In genomic region chr7:4800487-4800886, GRCh38 we compare ENCODE assay signal across 25 cellular contexts.
"Had no signal": no experiment of that assay in that cellular context is flagged by ENCODE, and none has a peak within 500 bp of the region (broad histone marks: within the 10 kb centered on the region; RNA-seq: fewer than 3 reads in every experiment).

No MANE protein-coding gene starts in this region.

- H3K27ac Mint-ChIP-seq: activated naive CD4-positive, alpha-beta T cell treated with anti-CD3 and anti-CD28 coated beads, Interleukin-2, amount 10 ng/mL, durations not matched to agents 7 days and 5 days; effector memory CD8-positive, alpha-beta T cell; natural killer cell treated with Interleukin-12 subunit alpha and Interleukin-12 subunit beta and Interleukin-15 and Interleukin-18, amount 100 ng/mL, for 72 hours; stimulated activated effector memory CD8-positive, alpha-beta T cell treated with anti-CD3 and anti-CD28 coated beads, Interleukin-12 subunit alpha, Interleukin-12 subunit beta, amount 100 ng/mL, for 72 hours; T-helper 2 cell treated with Interferon-gamma antibody and Interleukin-4, amounts not matched to agents 5 μg/mL and 100 μg/mL, for 36 hours had no signal

- H3K27me3 Mint-ChIP-seq: effector memory CD8-positive, alpha-beta T cell; natural killer cell treated with Interleukin-12 subunit alpha and Interleukin-12 subunit beta and Interleukin-15 and Interleukin-18, amount 100 ng/mL, for 72 hours had no signal

- H3K4me3 Mint-ChIP-seq: activated naive CD4-positive, alpha-beta T cell treated with anti-CD3 and anti-CD28 coated beads, Interleukin-2, amount 10 ng/mL, durations not matched to agents 7 days and 5 days; effector memory CD8-positive, alpha-beta T cell; natural killer cell treated with Interleukin-12 subunit alpha and Interleukin-12 subunit beta and Interleukin-15 and Interleukin-18, amount 100 ng/mL, for 72 hours; stimulated activated effector memory CD8-positive, alpha-beta T cell treated with anti-CD3 and anti-CD28 coated beads, Interleukin-12 subunit alpha, Interleukin-12 subunit beta, amount 100 ng/mL, for 72 hours; T-helper 2 cell treated with Interferon-gamma antibody and Interleukin-4, amounts not matched to agents 5 μg/mL and 100 μg/mL, for 36 hours had no signal

- H3K9me3 ChIP-seq: gastroesophageal sphincter, sigmoid colon, testis, transverse colon had no signal

- H3K27me3 ChIP-seq: brain microvascular endothelial cell, testis had no signal

- H3K4me1 ChIP-seq: transverse colon had no signal

- H3K4me3 ChIP-seq: gastroesophageal sphincter, sigmoid colon, testis, transverse colon had no signal

- H3K36me3 ChIP-seq: brain microvascular endothelial cell, gastroesophageal sphincter, sigmoid colon, transverse colon had no signal

- H3K36me3 Mint-ChIP-seq: activated naive CD4-positive, alpha-beta T cell treated with anti-CD3 and anti-CD28 coated beads, Interleukin-2, amount 10 ng/mL, durations not matched to agents 7 days and 5 days; natural killer cell treated with Interleukin-12 subunit alpha and Interleukin-12 subunit beta and Interleukin-15 and Interleukin-18, amount 100 ng/mL, for 72 hours; stimulated activated effector memory CD8-positive, alpha-beta T cell treated with anti-CD3 and anti-CD28 coated beads, Interleukin-12 subunit alpha, Interleukin-12 subunit beta, amount 100 ng/mL, for 72 hours had no signal

- H3K9me3 Mint-ChIP-seq: activated naive CD4-positive, alpha-beta T cell treated with anti-CD3 and anti-CD28 coated beads, Interleukin-2, amount 10 ng/mL, durations not matched to agents 7 days and 5 days; effector memory CD8-positive, alpha-beta T cell; natural killer cell treated with Interleukin-12 subunit alpha and Interleukin-12 subunit beta and Interleukin-15 and Interleukin-18, amount 100 ng/mL, for 72 hours; stimulated activated effector memory CD8-positive, alpha-beta T cell treated with anti-CD3 and anti-CD28 coated beads, Interleukin-12 subunit alpha, Interleukin-12 subunit beta, amount 100 ng/mL, for 72 hours; T-helper 2 cell treated with Interferon-gamma antibody and Interleukin-4, amounts not matched to agents 5 μg/mL and 100 μg/mL, for 36 hours had no signal

- H3K4me1 Mint-ChIP-seq: activated naive CD4-positive, alpha-beta T cell treated with anti-CD3 and anti-CD28 coated beads, Interleukin-2, amount 10 ng/mL, durations not matched to agents 7 days and 5 days; stimulated activated effector memory CD8-positive, alpha-beta T cell treated with anti-CD3 and anti-CD28 coated beads, Interleukin-12 subunit alpha, Interleukin-12 subunit beta, amount 100 ng/mL, for 72 hours had no signal

- DNase-seq: activated CD4-positive, alpha-beta T cell treated with anti-CD3 and anti-CD28 coated beads for 48 hours; activated CD4-positive, alpha-beta T cell treated with anti-CD3 and anti-CD28 coated beads, Interleukin-2, amount 50 U/mL, for 48 hours; activated CD8-positive, alpha-beta memory T cell treated with anti-CD3 and anti-CD28 coated beads for 24 hours; activated gamma-delta T cell; activated naive CD4-positive, alpha-beta T cell treated with anti-CD3 and anti-CD28 coated beads, Interleukin-2, amount 10 ng/mL, durations not matched to agents 7 days and 5 days; amniotic stem cell; brain microvascular endothelial cell; caudate nucleus; cortex of kidney; effector memory CD8-positive, alpha-beta T cell; head of caudate nucleus; hippocampal formation; left colon; sigmoid colon; small intestine; stimulated activated CD4-positive, alpha-beta T cell treated with anti-CD3 and anti-CD28 coated beads, Interleukin-4, amount 100 ng/mL, for 24 hours; T-helper 1 cell; testis; transverse colon had no signal

- ATAC-seq: activated CD4-positive, CD25-positive, alpha-beta regulatory T cell treated with anti-CD3 and anti-CD28 coated beads, Interleukin-2, amount 50 U/mL, for 24 hours; effector memory CD8-positive, alpha-beta T cell; left colon had no signal

- H3K27ac ChIP-seq: brain microvascular endothelial cell, gastroesophageal sphincter, sigmoid colon, testis, transverse colon, VCaP had no signal
